ENCODE assay signal across 20 cellular contexts in the genomic region with DNA sequence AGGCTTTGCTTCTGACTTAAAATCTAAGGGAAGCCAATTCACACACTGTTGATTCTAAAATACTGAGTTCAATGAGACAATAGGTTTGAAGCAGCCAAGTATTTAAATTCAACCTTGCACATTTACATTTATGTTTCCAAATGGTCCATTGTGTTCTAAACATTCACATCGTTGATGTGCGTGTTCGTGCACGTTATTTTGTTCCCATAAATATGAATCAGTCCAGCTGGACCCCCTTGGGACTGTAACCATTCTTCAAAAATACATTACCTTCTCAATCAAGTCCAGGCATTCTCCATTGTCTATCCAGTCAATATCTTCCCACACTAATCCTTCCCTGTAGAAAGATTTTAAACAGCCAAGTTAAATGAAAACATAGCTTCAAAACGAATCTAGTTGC.
"Had no signal": no experiment of that assay in that cellular context is flagged by ENCODE, and none has a peak within 500 bp of the region (broad histone marks: within the 10 kb centered on the region; RNA-seq: fewer than 3 reads in every experiment).

No MANE protein-coding gene starts in this region.

- ATAC-seq: HepG2 had no signal

- H3K9ac ChIP-seq: SK-N-SH had no signal

- H3K27ac ChIP-seq: RWPE1 had no signal

- DNase-seq: IMR-90, Karpas-422, KG1, MM.1S, NCI-H1092 treated with DMSO at 0.1 percent for 48 hours, NCI-H1436, NCI-H187, NCI-H2029 treated with DMSO at 0.1 percent for 48 hours, NCI-H2171, NCI-H226, NCI-H446, NCI-H510A, NCI-H524 treated with DMSO at 0.1 percent for 48 hours, NCI-H69, NCI-H774, SHP77, SK-N-SH, SW 1271 had no signal

- H3K4me2 ChIP-seq: SK-N-SH had no signal

- H3K9me3 ChIP-seq: SK-N-SH had no signal
